In genomic region chr6:41713650-41714291, GRCh38 we compare ENCODE assay signal across 9 cellular contexts. TPM values are rescaled to one million over a fixed set of nuclear protein-coding genes. Genes with fewer than 3 reads are reported as not detected.
DNase-seq lines count a peak whose midpoint lies in the region; ATAC-seq and TF ChIP-seq lines count a peak whose summit lies in the region.
"Had no signal": no experiment of that assay in that cellular context is flagged by ENCODE, and none has a peak within 500 bp of the region (broad histone marks: within the 10 kb centered on the region; RNA-seq: fewer than 3 reads in every experiment).

No MANE protein-coding gene starts in this region.

- peak overlapping the region in 1 of 2 donors; percentile 86 for H3K27ac ChIP-seq in aorta (ENCODE audit: low read depth in 1 of 2, low read length in 2 of 2)

- intact Hi-C loops in left cardiac atrium (cut with DNase I) (no loop called here), aorta (cut with DNase I) (no loop called here)

- no peaks in the 10 kb centered on the region for H3K27me3 ChIP-seq in aorta (ENCODE audit: control insufficient read depth in 1 of 2, insufficient read depth in 2 of 2, low read length in 1 of 2)

- TF ChIP-seq CTCF in GM20000 (IDR thresholded peaks at IDR 0.05; ENCODE audit: extremely low read depth, missing control alignments), result no peak

- H3K9me3 ChIP-seq in aorta (ENCODE audit: control insufficient read depth, low read length), result no peaks in the 10 kb centered on the region

- H3K36me3 ChIP-seq in aorta (ENCODE audit: control insufficient read depth in 1 of 2, insufficient read depth in 2 of 2, low read length in 1 of 2), result no peaks in the 10 kb centered on the region

- DNase-seq in CD1c-positive myeloid dendritic cell (ENCODE audit: extremely low spot score) (peak; percentile 73), GM20000 (ENCODE audit: low spot score) (peak; percentile 49), HUDEP-2 (lab: John Stamatoyannopoulos, UW; ENCODE audit: unreplicated experiment in 76 of 76) (peak in 60 of 76 experiments; percentile 14 to 84 (median 63)), left cardiac atrium (no peak), aorta (no peak), NCI-H526 (lab: John Stamatoyannopoulos, UW) (no peak), H4 (ENCODE audit: low spot score) (no peak), globus pallidus (ENCODE audit: low spot score) (no peak)

- H3K4me1 ChIP-seq in aorta (ENCODE audit: control insufficient read depth in 1 of 2, insufficient read depth in 2 of 2, low read length in 2 of 2), result peaks cover 3 to 5% of the 10 kb centered on the region in 2 donors

- ATAC-seq in left cardiac atrium (peak; percentile 20 to 25), aorta (ENCODE audit: low FRiP score) (peak; percentile 24)

- H3K4me3 ChIP-seq in aorta (ENCODE audit: low read length in 2 of 2), result no peak overlapping the region

- WGBS in aorta, 2 donors, result 56 to 64% methylated on average over 14 of the region's 14 CpGs

RNA-seq across cellular contexts. Expression of gene TFEB, which starts 21.6 kb away (rescaled TPM):
- total RNA-seq in left cardiac atrium (10 to 100 TPM; 33.3 to 34.6 TPM), aorta (10 to 100 TPM; 22.2 to 32.1 TPM)
- 10 to 100 TPM in 1 of 2 donors, 1 to 10 TPM in 1; 7.3 to 20.9 TPM for polyA plus RNA-seq in aorta
- total RNA-seq in H4 (2014; rRNA removed; shearing (Covaris generic)), result 1.6 and 9.2 TPM in 2 replicates

RNA-seq across cellular contexts. Expression of gene PGC, which starts 33.4 kb away (rescaled TPM):
- total RNA-seq in left cardiac atrium (not detected), aorta (under 1 TPM; 0.33 to 0.65 TPM)
- 1 to 10 TPM; 1.1 to 2.5 TPM for polyA plus RNA-seq in aorta
- total RNA-seq in H4 (2014; rRNA removed; shearing (Covaris generic)), result not detected in 2 replicates
- total RNA-seq: myocyte had no signal

Comparison
In these comparisons a context has a peak if more than half of its experiments do, and no peak if none do; other contexts are left out.
1. DNase-seq: peak in CD1c-positive myeloid dendritic cell (single experiment), GM20000 (single experiment) and HUDEP-2 (60 of 76); none in left cardiac atrium (single experiment), aorta (0 of 2), NCI-H526 (0 of 2), H4 (single experiment) and globus pallidus (single experiment).